ENCODE assay signal across 1 cellular context in genomic region chr7:114835303-114835702, GRCh38.
TF ChIP-seq lines count a peak whose summit lies in the region.

No MANE protein-coding gene starts in this region.

TF ChIP-seq in H1, 55 proteins besides CTCF, POLR2A, EP300 and RAD21:
- no peak for TF ChIP-seq SAP30 (IDR thresholded peaks at IDR 0.05; ENCODE audit: insufficient read depth, insufficient replicate concordance, low read length)
- TF ChIP-seq FOSL1 (IDR thresholded peaks at IDR 0.05; ENCODE audit: insufficient read depth, low read depth, low read length): no peak
- no peak for TF ChIP-seq CHD1 (IDR thresholded peaks at IDR 0.05; ENCODE audit: low read depth, low read length)
- no peak for TF ChIP-seq RBBP5 (IDR thresholded peaks at IDR 0.05; ENCODE audit: borderline replicate concordance, low read depth, low read length)
- TF ChIP-seq, protein P1, sequence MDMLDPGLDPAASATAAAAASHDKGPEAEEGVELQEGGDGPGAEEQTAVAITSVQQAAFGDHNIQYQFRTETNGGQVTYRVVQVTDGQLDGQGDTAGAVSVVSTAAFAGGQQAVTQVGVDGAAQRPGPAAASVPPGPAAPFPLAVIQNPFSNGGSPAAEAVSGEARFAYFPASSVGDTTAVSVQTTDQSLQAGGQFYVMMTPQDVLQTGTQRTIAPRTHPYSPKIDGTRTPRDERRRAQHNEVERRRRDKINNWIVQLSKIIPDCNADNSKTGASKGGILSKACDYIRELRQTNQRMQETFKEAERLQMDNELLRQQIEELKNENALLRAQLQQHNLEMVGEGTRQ (IDR thresholded peaks at IDR 0.05; ENCODE audit: low read length): no peak
- TF ChIP-seq PHF8 (conservative IDR thresholded peaks at IDR 0.05; ENCODE audit: low read depth, low read length): no peak
- TF ChIP-seq CTBP2 (IDR thresholded peaks at IDR 0.05; ENCODE audit: borderline replicate concordance, insufficient read depth, insufficient read length, low read length): no peak
- no peak for TF ChIP-seq SP2 (IDR thresholded peaks at IDR 0.05; ENCODE audit: low read length)
- TF ChIP-seq SRF (IDR thresholded peaks at IDR 0.05; ENCODE audit: low read depth, low read length): no peak
- TF ChIP-seq EZH2 (IDR thresholded peaks at IDR 0.05; ENCODE audit: low read depth, low read length, severe bottlenecking): no peak
- no peak for TF ChIP-seq SIN3A (conservative IDR thresholded peaks at IDR 0.05 in 1 of 2, IDR thresholded peaks at IDR 0.05 in 1 of 2; ENCODE audit: low read depth in 1 of 2, low read length in 2 of 2)
